ENCODE assay signal across 17 cellular contexts in the genomic region with DNA sequence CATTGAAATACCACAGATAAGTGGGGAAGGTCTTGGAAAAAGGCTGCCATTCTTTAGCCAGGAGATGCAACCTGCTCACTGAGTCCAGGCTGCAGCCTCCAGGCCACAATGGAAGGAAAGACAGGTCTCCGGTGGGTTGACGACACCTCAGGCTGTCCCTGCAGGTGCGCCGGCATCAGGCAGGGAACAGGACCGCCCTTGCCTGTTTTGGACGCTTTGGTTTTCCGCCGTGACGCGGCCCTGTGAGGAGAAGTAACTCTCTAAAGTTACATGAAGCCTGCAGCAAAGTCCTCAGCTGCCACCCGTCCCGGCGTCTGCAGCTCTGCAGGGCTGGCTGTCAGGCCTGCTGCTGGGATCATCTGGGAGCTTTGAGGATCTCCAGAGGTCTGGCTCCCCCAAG.
"Had no signal": no experiment of that assay in that cellular context is flagged by ENCODE, and none has a peak within 500 bp of the region (broad histone marks: within the 10 kb centered on the region; RNA-seq: fewer than 3 reads in every experiment).

No MANE protein-coding gene starts in this region.

- H3K36me3 ChIP-seq: breast epithelium, suprapubic skin had no signal

- H3K36me3 Mint-ChIP-seq: activated naive CD4-positive, alpha-beta T cell treated with anti-CD3 and anti-CD28 coated beads, Interleukin-2, amount 50 U/mL, for 24 hours had no signal

- H3K4me3 Mint-ChIP-seq: activated CD8-positive, alpha-beta T cell treated with anti-CD3 and anti-CD28 coated beads, Interleukin-2, amount 10 ng/mL, durations not matched to agents 7 days and 5 days; activated naive CD4-positive, alpha-beta T cell treated with anti-CD3 and anti-CD28 coated beads, Interleukin-2, amount 50 U/mL, for 24 hours; dendritic cell treated with granulocyte-macrophage colony-stimulating factor and Interleukin-4, amounts not matched to agents 40 ng/mL and 50 ng/mL, for 4 days; effector memory CD8-positive, alpha-beta T cell; nephron had no signal

- H3K4me1 Mint-ChIP-seq: activated naive CD4-positive, alpha-beta T cell treated with anti-CD3 and anti-CD28 coated beads, Interleukin-2, amount 50 U/mL, for 24 hours had no signal

- H3K4me3 ChIP-seq: breast epithelium, lung, suprapubic skin had no signal

- H3K9me3 ChIP-seq: breast epithelium, suprapubic skin had no signal

- H3K27ac Mint-ChIP-seq: activated CD8-positive, alpha-beta T cell treated with anti-CD3 and anti-CD28 coated beads, Interleukin-2, amount 10 ng/mL, durations not matched to agents 7 days and 5 days; activated naive CD4-positive, alpha-beta T cell treated with anti-CD3 and anti-CD28 coated beads, Interleukin-2, amount 50 U/mL, for 24 hours; dendritic cell treated with granulocyte-macrophage colony-stimulating factor and Interleukin-4, amounts not matched to agents 40 ng/mL and 50 ng/mL, for 4 days; effector memory CD8-positive, alpha-beta T cell; nephron had no signal

- DNase-seq: activated CD4-positive, alpha-beta T cell treated with anti-CD3 and anti-CD28 coated beads for 48 hours; activated CD4-positive, CD25-positive, alpha-beta regulatory T cell; activated CD8-positive, alpha-beta memory T cell treated with anti-CD3 and anti-CD28 coated beads, Interleukin-2, amount 50 U/mL, for 4 hours; activated CD8-positive, alpha-beta T cell treated with anti-CD3 and anti-CD28 coated beads, Interleukin-2, amount 10 ng/mL, durations not matched to agents 7 days and 5 days; activated gamma-delta T cell; effector memory CD8-positive, alpha-beta T cell; midbrain; nucleus accumbens; stimulated activated naive CD8-positive, alpha-beta T cell treated with anti-CD3 and anti-CD28 coated beads, Interleukin-15, Interleukin-2, amounts not matched to agents 100 U/mL and 50 U/mL, for 24 hours; trophoblast cell had no signal

- H3K27ac ChIP-seq: breast epithelium, suprapubic skin had no signal

- FAIRE-seq: astrocyte had no signal

- H3K9me3 Mint-ChIP-seq: activated naive CD4-positive, alpha-beta T cell treated with anti-CD3 and anti-CD28 coated beads, Interleukin-2, amount 50 U/mL, for 24 hours; dendritic cell treated with granulocyte-macrophage colony-stimulating factor and Interleukin-4, amounts not matched to agents 40 ng/mL and 50 ng/mL, for 4 days; effector memory CD8-positive, alpha-beta T cell; nephron had no signal

- H3K27me3 Mint-ChIP-seq: activated naive CD4-positive, alpha-beta T cell treated with anti-CD3 and anti-CD28 coated beads, Interleukin-2, amount 50 U/mL, for 24 hours; dendritic cell treated with granulocyte-macrophage colony-stimulating factor and Interleukin-4, amounts not matched to agents 40 ng/mL and 50 ng/mL, for 4 days had no signal

- ATAC-seq: activated CD8-positive, alpha-beta T cell treated with anti-CD3 and anti-CD28 coated beads, Interleukin-2, amount 10 ng/mL, durations not matched to agents 7 days and 5 days; effector memory CD8-positive, alpha-beta T cell; stimulated activated naive CD8-positive, alpha-beta T cell treated with anti-CD3 and anti-CD28 coated beads, Interleukin-15, Interleukin-2, amounts not matched to agents 100 U/mL and 50 U/mL, for 24 hours had no signal

- H3K4me1 ChIP-seq: breast epithelium, suprapubic skin had no signal
